ENCODE assay signal across 8 cellular contexts in genomic region chr16:58732545-58733247, GRCh38. TPM values are rescaled to one million over a fixed set of nuclear protein-coding genes. Genes with fewer than 3 reads are reported as not detected.
DNase-seq lines count a peak whose midpoint lies in the region; ATAC-seq and TF ChIP-seq lines count a peak whose summit lies in the region.

No MANE protein-coding gene starts in this region.

- ATAC-seq in GM18505 (IDR thresholded peaks at IDR 0.05; ENCODE audit: unreplicated experiment), result peak; percentile 39
- ATAC-seq in HG03095 (IDR thresholded peaks at IDR 0.05; ENCODE audit: unreplicated experiment), result peak; percentile 38

- H3K9me3 ChIP-seq in WERI-Rb-1 (ENCODE audit: severe bottlenecking), result no peaks in the 10 kb centered on the region

- H3K4me3 ChIP-seq in WERI-Rb-1 (ENCODE audit: low read depth, low read length) (peak overlapping the region; percentile 77), skin epidermis (peak overlapping the region; percentile 60 to 91 (median 86))

- TF ChIP-seq CTCF in WERI-Rb-1 (IDR thresholded peaks at IDR 0.05; ENCODE audit: low read depth, low read length), result no peak

- peak; percentile 46 for DNase-seq in A172 (ENCODE audit: low spot score)
- peak; percentile 12 for DNase-seq in WERI-Rb-1
- DNase-seq in glomerular visceral epithelial cell (ENCODE audit: extremely low spot score), result peak; percentile 15
- DNase-seq in DMS53 treated with DMSO at 0.1 percent for 48 hours (lab: John Stamatoyannopoulos, UW; ENCODE audit: unreplicated experiment), result no peak
- DNase-seq in NCI-H446 treated with DMSO at 0.1 percent for 48 hours (lab: John Stamatoyannopoulos, UW), result no peak

- no peaks in the 10 kb centered on the region for H3K27me3 ChIP-seq in WERI-Rb-1 (ENCODE audit: insufficient read depth, low read depth, severe bottlenecking)

- peak overlapping the region; percentile 85 for H3K27ac ChIP-seq in WERI-Rb-1
- peak overlapping the region in 9 of 21 experiments; percentile 1 to 91 (median 83) for H3K27ac ChIP-seq in skin epidermis

- no peak for TF ChIP-seq POLR2A in GM18505 (IDR thresholded peaks at IDR 0.05; ENCODE audit: borderline replicate concordance, extremely low read depth, insufficient read depth, insufficient read length)

- H3K36me3 ChIP-seq in WERI-Rb-1, result peaks cover 29% of the 10 kb centered on the region

RNA-seq across cellular contexts. Expression of gene GOT2, which starts 1.4 kb away (rescaled TPM):
- total RNA-seq in A172 (2014; rRNA removed; shearing (Covaris generic)), result 97.4 and 99.1 TPM in 2 replicates

RNA-seq across cellular contexts. Expression of gene SLC38A7, which starts 48.1 kb away (rescaled TPM):
- total RNA-seq in A172 (2014; rRNA removed; shearing (Covaris generic)), result 20.3 and 20.5 TPM in 2 replicates

Comparison
In these comparisons a context has a peak if more than half of its experiments do, and no peak if none do; other contexts are left out.
1. DNase-seq: peak in A172 (single experiment), WERI-Rb-1 (single experiment) and glomerular visceral epithelial cell (single experiment); none in DMS53 treated with DMSO at 0.1 percent for 48 hours (single experiment) and NCI-H446 treated with DMSO at 0.1 percent for 48 hours (single experiment).